Comparison of ENCODE assay signal across 8 cellular contexts in the genomic region with DNA sequence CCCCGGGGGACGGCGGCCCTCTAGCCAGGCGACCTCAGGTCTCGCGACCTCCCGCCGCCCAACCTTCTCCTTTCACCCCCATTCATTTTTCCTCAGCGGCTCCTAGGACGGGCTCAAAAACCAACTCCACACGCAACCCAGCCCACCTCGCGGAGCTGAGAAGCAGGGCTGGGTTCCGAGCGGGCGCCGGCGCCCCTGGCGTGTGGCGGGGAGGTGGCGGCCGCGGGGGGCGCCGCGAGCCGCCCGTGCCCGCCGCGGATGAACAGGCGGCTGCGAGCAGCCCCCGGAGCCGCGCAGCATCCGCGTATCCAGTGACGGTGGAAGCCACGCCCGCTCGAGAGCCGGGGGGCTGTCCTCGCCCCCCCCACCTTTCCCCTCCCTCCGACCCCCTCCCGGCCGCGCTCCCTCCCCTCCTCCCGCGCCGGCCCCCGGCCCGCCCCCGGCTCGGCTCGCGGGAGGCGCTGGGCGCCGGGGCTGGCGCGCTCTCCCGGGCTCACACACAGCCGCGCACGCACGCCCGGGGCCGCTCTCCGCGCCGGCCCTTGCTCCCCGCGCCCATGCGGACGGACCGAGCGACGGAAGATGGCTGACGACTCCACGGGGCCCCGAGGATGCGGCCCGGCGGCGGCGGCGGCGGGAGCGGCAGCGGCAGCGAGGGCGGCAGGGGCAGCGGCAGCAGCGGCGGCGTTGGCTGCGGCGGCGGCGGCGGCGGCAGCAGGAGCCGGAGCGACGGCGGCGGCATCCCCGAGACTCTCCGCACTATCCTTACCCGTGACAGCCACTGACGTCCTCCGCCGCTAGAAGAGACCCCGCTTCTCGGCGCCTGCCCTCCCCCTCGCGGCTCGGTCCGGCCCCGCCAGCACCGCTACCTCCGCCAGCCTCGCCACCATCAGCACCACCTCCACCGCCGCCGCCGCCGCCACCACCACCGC. TPM values are rescaled to one million over a fixed set of nuclear protein-coding genes. Genes with fewer than 3 reads are reported as not detected.
DNase-seq lines count a peak whose midpoint lies in the region; ATAC-seq and TF ChIP-seq lines count a peak whose summit lies in the region.

A gene with protein sequence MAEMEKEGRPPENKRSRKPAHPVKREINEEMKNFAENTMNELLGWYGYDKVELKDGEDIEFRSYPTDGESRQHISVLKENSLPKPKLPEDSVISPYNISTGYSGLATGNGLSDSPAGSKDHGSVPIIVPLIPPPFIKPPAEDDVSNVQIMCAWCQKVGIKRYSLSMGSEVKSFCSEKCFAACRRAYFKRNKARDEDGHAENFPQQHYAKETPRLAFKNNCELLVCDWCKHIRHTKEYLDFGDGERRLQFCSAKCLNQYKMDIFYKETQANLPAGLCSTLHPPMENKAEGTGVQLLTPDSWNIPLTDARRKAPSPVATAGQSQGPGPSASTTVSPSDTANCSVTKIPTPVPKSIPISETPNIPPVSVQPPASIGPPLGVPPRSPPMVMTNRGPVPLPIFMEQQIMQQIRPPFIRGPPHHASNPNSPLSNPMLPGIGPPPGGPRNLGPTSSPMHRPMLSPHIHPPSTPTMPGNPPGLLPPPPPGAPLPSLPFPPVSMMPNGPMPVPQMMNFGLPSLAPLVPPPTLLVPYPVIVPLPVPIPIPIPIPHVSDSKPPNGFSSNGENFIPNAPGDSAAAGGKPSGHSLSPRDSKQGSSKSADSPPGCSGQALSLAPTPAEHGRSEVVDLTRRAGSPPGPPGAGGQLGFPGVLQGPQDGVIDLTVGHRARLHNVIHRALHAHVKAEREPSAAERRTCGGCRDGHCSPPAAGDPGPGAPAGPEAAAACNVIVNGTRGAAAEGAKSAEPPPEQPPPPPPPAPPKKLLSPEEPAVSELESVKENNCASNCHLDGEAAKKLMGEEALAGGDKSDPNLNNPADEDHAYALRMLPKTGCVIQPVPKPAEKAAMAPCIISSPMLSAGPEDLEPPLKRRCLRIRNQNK (plus strand): TSS at position 482 of the 932 bp plus-strand sequence. CDS start 500 bp downstream, outside the sequence.

- intact Hi-C loops in activated T-helper 2 cell treated with anti-CD3 and anti-CD28 coated beads, Interferon-gamma antibody, Interleukin-2, Interleukin-4, amounts not matched to agents 10 μg/mL and 5 μg/mL and 100 μg/mL, durations not matched to agents 14 hours and 24 hours and 36 hours (cut with micrococcal nuclease), result loop anchor here (2.0 to 10.0 kb wide), 6 partner anchors 31 to 672 kb away; a partner anchor contains a TSS
- intact Hi-C loops in natural killer cell (cut with micrococcal nuclease), result no loop called here
- intact Hi-C loops in transverse colon (cut with DNase I; ENCODE audit: low total_unique reads), result loop anchor here (10.0 kb wide), 1 partner anchor 145 kb away; no protein-coding TSS in a partner anchor

- H3K27me3 ChIP-seq in transverse colon, result peaks cover 78% of the 10 kb centered on the region

- no peaks in the 10 kb centered on the region for H3K36me3 ChIP-seq in transverse colon

- H3K4me3 ChIP-seq in foreskin fibroblast (ENCODE audit: low read depth in 1 of 2, low read length in 2 of 2) (peak within 1 kb of the TSS; percentile 81 to 87), transverse colon (peak within 1 kb of the TSS; percentile 60 to 80 (median 70))

- DNase-seq in EL, result peak; percentile 52
- DNase-seq in NCI-H82 treated with DMSO at 0.1 percent for 48 hours (lab: John Stamatoyannopoulos, UW; ENCODE audit: unreplicated experiment), result peak; percentile 17
- DNase-seq in activated T-helper 2 cell treated with anti-CD3 and anti-CD28 coated beads, Interferon-gamma antibody, Interleukin-2, Interleukin-4, amounts not matched to agents 10 μg/mL and 5 μg/mL and 100 μg/mL, durations not matched to agents 14 hours and 24 hours and 36 hours (ENCODE audit: low spot score), result peak; percentile 20
- DNase-seq in foreskin fibroblast, result peak; percentile 28 to 69
- peak; percentile 29 for DNase-seq in natural killer cell
- DNase-seq in transverse colon, result peak; percentile 33

- no peaks in the 10 kb centered on the region for H3K9me3 Mint-ChIP-seq in activated T-helper 2 cell treated with anti-CD3 and anti-CD28 coated beads, Interferon-gamma antibody, Interleukin-2, Interleukin-4, amounts not matched to agents 10 μg/mL and 5 μg/mL and 100 μg/mL, durations not matched to agents 14 hours and 24 hours and 36 hours
- no peaks in the 10 kb centered on the region for H3K9me3 Mint-ChIP-seq in natural killer cell

- in situ Hi-C loops in transverse colon (cut with MboI; ENCODE audit: low pct_ligation_motif_present in 1 of 4, low pct_unique_long_range_greater_than_20kb in 1 of 4, low sequenced_read_pairs in 3 of 4), result loop anchor here in 1 of 4 donors (25.0 kb wide), 1 partner anchor 172 kb away; no protein-coding TSS in a partner anchor

- H3K4me3 Mint-ChIP-seq in activated T-helper 2 cell treated with anti-CD3 and anti-CD28 coated beads, Interferon-gamma antibody, Interleukin-2, Interleukin-4, amounts not matched to agents 10 μg/mL and 5 μg/mL and 100 μg/mL, durations not matched to agents 14 hours and 24 hours and 36 hours (ENCODE audit: low read depth), result peak within 1 kb of the TSS; percentile 88
- H3K4me3 Mint-ChIP-seq in natural killer cell, result peak within 1 kb of the TSS; percentile 87

- peaks cover 20% of the 10 kb centered on the region for H3K4me1 Mint-ChIP-seq in activated T-helper 2 cell treated with anti-CD3 and anti-CD28 coated beads, Interferon-gamma antibody, Interleukin-2, Interleukin-4, amounts not matched to agents 10 μg/mL and 5 μg/mL and 100 μg/mL, durations not matched to agents 14 hours and 24 hours and 36 hours (ENCODE audit: low read depth)
- peaks cover 28 to 29% of the 10 kb centered on the region in 2 donors for H3K4me1 Mint-ChIP-seq in natural killer cell

- H3K36me3 Mint-ChIP-seq in activated T-helper 2 cell treated with anti-CD3 and anti-CD28 coated beads, Interferon-gamma antibody, Interleukin-2, Interleukin-4, amounts not matched to agents 10 μg/mL and 5 μg/mL and 100 μg/mL, durations not matched to agents 14 hours and 24 hours and 36 hours (ENCODE audit: low read depth), result no peaks in the 10 kb centered on the region
- H3K36me3 Mint-ChIP-seq in natural killer cell, result no peaks in the 10 kb centered on the region

- no peak for TF ChIP-seq POLR2A in transverse colon (IDR thresholded peaks at IDR 0.05)

- ATAC-seq in HG02678 (IDR thresholded peaks at IDR 0.05; ENCODE audit: unreplicated experiment), result peak; percentile 51
- peak; percentile 51 to 69 (median 57) for ATAC-seq in natural killer cell
- no peak for ATAC-seq in HG02970 (IDR thresholded peaks at IDR 0.05; ENCODE audit: low FRiP score, unreplicated experiment)

- H3K27ac ChIP-seq in transverse colon, result peak within 1 kb of the TSS; percentile 81 to 92 (median 85)

- no peak for TF ChIP-seq CTCF in foreskin fibroblast (IDR thresholded peaks at IDR 0.05; ENCODE audit: low read depth, low read length)
- TF ChIP-seq CTCF in natural killer cell (IDR thresholded peaks at IDR 0.05), result no peak
- no peak for TF ChIP-seq CTCF in transverse colon (IDR thresholded peaks at IDR 0.05)

- 2% methylated on average over 52 of the region's 131 CpGs; no CpG with 5 or more reads in 1 of the 2 donors for WGBS in transverse colon (ENCODE audit: low coverage in 1 of 2), 2 donors

- H3K27ac Mint-ChIP-seq in activated T-helper 2 cell treated with anti-CD3 and anti-CD28 coated beads, Interferon-gamma antibody, Interleukin-2, Interleukin-4, amounts not matched to agents 10 μg/mL and 5 μg/mL and 100 μg/mL, durations not matched to agents 14 hours and 24 hours and 36 hours, result no peak within 1 kb of the TSS
- peak within 1 kb of the TSS in 1 of 2 donors; percentile 75 for H3K27ac Mint-ChIP-seq in natural killer cell

- no peak for TF ChIP-seq EP300 in transverse colon (IDR thresholded peaks at IDR 0.05; ENCODE audit: low read depth)

- H3K9me3 ChIP-seq in transverse colon, result no peaks in the 10 kb centered on the region

- H3K27me3 Mint-ChIP-seq in activated T-helper 2 cell treated with anti-CD3 and anti-CD28 coated beads, Interferon-gamma antibody, Interleukin-2, Interleukin-4, amounts not matched to agents 10 μg/mL and 5 μg/mL and 100 μg/mL, durations not matched to agents 14 hours and 24 hours and 36 hours (ENCODE audit: low read depth), result peaks cover 45% of the 10 kb centered on the region
- peaks cover 32 to 33% of the 10 kb centered on the region in 2 donors for H3K27me3 Mint-ChIP-seq in natural killer cell (ENCODE audit: low read depth in 2 of 2)

- H3K4me1 ChIP-seq in transverse colon, result peaks cover 7 to 37% (median 25%) of the 10 kb centered on the region in 4 donors

RNA-seq across cellular contexts. Expression of the gene that starts here (rescaled TPM):
- 0.02 and 0.18 TPM in 2 replicates for total RNA-seq in activated T-helper 2 cell treated with anti-CD3 and anti-CD28 coated beads, Interferon-gamma antibody, Interleukin-2, Interleukin-4, amounts not matched to agents 10 μg/mL and 5 μg/mL and 100 μg/mL, durations not matched to agents 14 hours and 24 hours and 36 hours
- total RNA-seq in natural killer cell (under 1 TPM in 2 of 3 donors, not detected in 1; 0.16 TPM), transverse colon (10 to 100 TPM in 1 of 4 donors, 1 to 10 TPM in 3; 2.6 to 15.9 (median 4.6) TPM)

Comparison
In these comparisons a context has a peak if more than half of its experiments do, and no peak if none do; other contexts are left out.
1. Peak in DNase-seq in activated T-helper 2 cell treated with anti-CD3 and anti-CD28 coated beads, Interferon-gamma antibody, Interleukin-2, Interleukin-4, amounts not matched to agents 10 μg/mL and 5 μg/mL and 100 μg/mL, durations not matched to agents 14 hours and 24 hours and 36 hours; RNA of the gene not detected or under 1 TPM.
2. Peak in DNase-seq and ATAC-seq in natural killer cell; RNA of the gene not detected or under 1 TPM.